In the genomic region with DNA sequence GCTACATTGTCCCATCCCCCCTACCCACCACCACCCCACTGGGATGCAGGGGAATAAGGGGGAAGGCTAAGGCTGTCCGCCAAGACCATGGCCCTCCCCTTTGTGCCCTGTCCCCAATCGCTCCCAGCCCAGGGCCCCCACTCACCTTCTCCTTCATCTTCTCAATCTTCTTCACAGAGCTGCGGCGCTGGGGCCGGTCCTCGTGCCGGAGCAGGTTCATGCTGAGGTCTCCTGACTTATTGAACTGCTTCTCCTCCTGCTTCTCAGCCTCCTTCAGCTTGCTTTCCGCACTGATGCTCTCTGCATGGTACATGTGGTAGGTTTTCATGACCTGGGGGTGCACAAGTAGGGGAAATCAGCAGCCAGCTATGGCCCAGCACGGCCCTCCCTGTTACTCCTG, we compare ENCODE assay signal across 25 cellular contexts.
"Had no signal": no experiment of that assay in that cellular context is flagged by ENCODE, and none has a peak within 500 bp of the region (broad histone marks: within the 10 kb centered on the region; RNA-seq: fewer than 3 reads in every experiment).

No MANE protein-coding gene starts in this region.

- H3K9me3 ChIP-seq: esophagus squamous epithelium, mucosa of descending colon, psoas muscle, thoracic aorta, tibial nerve, upper lobe of left lung had no signal

- H3K4me3 ChIP-seq: coronary artery, esophagus squamous epithelium, lung, mucosa of descending colon, psoas muscle, skin epidermis, spleen, thoracic aorta, tibial nerve, upper lobe of left lung had no signal

- H3K27ac Mint-ChIP-seq: memory B cell; naive thymus-derived CD4-positive, alpha-beta T cell; nephron; stimulated activated naive B cell treated with anti-CD40 and anti-IgM and Interleukin-4, amounts not matched to agents 10 μg/mL and 1 μg/mL and 100 μg/mL, for 72 hours; stimulated activated naive CD8-positive, alpha-beta T cell treated with anti-CD3 and anti-CD28 coated beads, Interleukin-15, Interleukin-2, amounts not matched to agents 100 ng/mL and 50 ng/mL, for 24 hours had no signal

- H3K27ac ChIP-seq: coronary artery, esophagus squamous epithelium, psoas muscle, skin epidermis, spleen, thoracic aorta, tibial nerve, upper lobe of left lung had no signal

- H3K27me3 ChIP-seq: esophagus squamous epithelium, tibial nerve, upper lobe of left lung had no signal

- DNase-seq: effector memory CD4-positive, alpha-beta T cell; erythroblast; esophagus squamous epithelium; foreskin melanocyte; head of caudate nucleus; mucosa of descending colon; naive thymus-derived CD4-positive, alpha-beta T cell; nucleus accumbens; psoas muscle; right cardiac atrium; spleen; stimulated activated CD4-positive, alpha-beta T cell treated with anti-CD3 and anti-CD28 coated beads, Interleukin-2, amount 100 ng/mL, for 48 hours; stimulated activated naive B cell treated with anti-CD40 and anti-IgM and Interleukin-4, amounts not matched to agents 10 μg/mL and 1 μg/mL and 100 μg/mL, for 72 hours had no signal

- H3K27me3 Mint-ChIP-seq: stimulated activated naive CD8-positive, alpha-beta T cell treated with anti-CD3 and anti-CD28 coated beads, Interleukin-15, Interleukin-2, amounts not matched to agents 100 ng/mL and 50 ng/mL, for 24 hours had no signal

- H3K4me1 Mint-ChIP-seq: mesothelial cell of epicardium; naive thymus-derived CD4-positive, alpha-beta T cell; stimulated activated naive B cell treated with anti-CD40 and anti-IgM and Interleukin-4, amounts not matched to agents 10 μg/mL and 1 μg/mL and 100 μg/mL, for 72 hours had no signal

- H3K4me1 ChIP-seq: psoas muscle, spleen had no signal

- ATAC-seq: mucosa of descending colon; naive thymus-derived CD4-positive, alpha-beta T cell; psoas muscle; stimulated activated naive B cell treated with anti-CD40 and anti-IgM and Interleukin-4, amounts not matched to agents 10 μg/mL and 1 μg/mL and 100 μg/mL, for 72 hours had no signal

- H3K36me3 ChIP-seq: spleen, thoracic aorta, upper lobe of left lung had no signal

- H3K4me3 Mint-ChIP-seq: memory B cell; mesothelial cell of epicardium; naive thymus-derived CD4-positive, alpha-beta T cell; nephron; stimulated activated naive B cell treated with anti-CD40 and anti-IgM and Interleukin-4, amounts not matched to agents 10 μg/mL and 1 μg/mL and 100 μg/mL, for 72 hours; stimulated activated naive CD8-positive, alpha-beta T cell treated with anti-CD3 and anti-CD28 coated beads, Interleukin-15, Interleukin-2, amounts not matched to agents 100 ng/mL and 50 ng/mL, for 24 hours had no signal

- FAIRE-seq: keratinocyte, urothelium cell line had no signal
